ENCODE assay signal across 19 cellular contexts in the genomic region with DNA sequence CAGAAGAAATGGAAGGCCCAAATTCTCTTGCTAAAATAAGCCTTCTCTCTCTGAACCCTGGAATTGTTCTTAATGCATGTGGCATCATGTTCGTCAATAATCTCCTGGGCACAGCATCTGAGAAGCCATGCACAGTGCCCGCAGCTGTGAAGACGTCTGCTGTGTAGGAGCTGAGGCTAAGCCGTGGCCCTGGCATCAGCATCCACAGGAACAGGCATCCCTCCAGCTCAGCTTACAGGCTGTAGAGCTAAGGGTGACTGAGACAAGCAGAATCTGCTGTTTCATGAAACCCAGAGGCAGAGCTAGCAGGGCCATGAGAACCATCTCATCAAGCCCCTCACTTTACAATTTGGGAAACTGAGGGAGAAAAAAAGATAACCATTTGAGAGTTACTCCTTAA.
DNase-seq lines count a peak whose midpoint lies in the region; ATAC-seq and TF ChIP-seq lines count a peak whose summit lies in the region.
"Had no signal": no experiment of that assay in that cellular context is flagged by ENCODE, and none has a peak within 500 bp of the region (broad histone marks: within the 10 kb centered on the region; RNA-seq: fewer than 3 reads in every experiment).

No MANE protein-coding gene starts in this region.

- no peak for TF ChIP-seq POLR2A in gastrocnemius medialis (IDR thresholded peaks at IDR 0.05)

- DNase-seq in Ammon's horn (ENCODE audit: low spot score) (peak; percentile 46), NCI-H1105 treated with DMSO at 0.1 percent for 48 hours (lab: John Stamatoyannopoulos, UW) (peak; percentile 49), gastrocnemius medialis (peak; percentile 29 to 50), NCI-H526 treated with DMSO at 0.1 percent for 48 hours (lab: John Stamatoyannopoulos, UW) (no peak), OCI-M1 (lab: John Stamatoyannopoulos, UW) (no peak)
- no peak for DNase-seq in activated CD4-positive, alpha-beta T cell treated with anti-CD3 and anti-CD28 coated beads for 36 hours
- DNase-seq: BE2C; C1 segment of cervical spinal cord; CD4-positive, CD25-positive, alpha-beta regulatory T cell; CD8-positive, alpha-beta memory T cell; COR-L47; DMS 273 treated with DMSO at 0.1 percent for 48 hours; DMS53; DND-41; EL; GM23248 had no signal

- intact Hi-C loops in gastrocnemius medialis (cut with DNase I; ENCODE audit: low total_unique reads) = loop anchor here (10.0 kb wide), 1 partner anchor 55 kb away; no protein-coding TSS in a partner anchor
- intact Hi-C loops in activated CD4-positive, alpha-beta T cell treated with anti-CD3 and anti-CD28 coated beads for 36 hours (cut with DNase I, micrococcal nuclease) = no loop called here

- H3K36me3 Mint-ChIP-seq in activated CD4-positive, alpha-beta T cell treated with anti-CD3 and anti-CD28 coated beads for 36 hours (ENCODE audit: low read depth) = no peaks in the 10 kb centered on the region
- H3K36me3 Mint-ChIP-seq: CD4-positive, CD25-positive, alpha-beta regulatory T cell; CD8-positive, alpha-beta memory T cell had no signal

- in situ Hi-C loops in gastrocnemius medialis (cut with MboI; ENCODE audit: low sequenced_read_pairs in 4 of 4) = no loop called here

- H3K9me3 Mint-ChIP-seq in activated CD4-positive, alpha-beta T cell treated with anti-CD3 and anti-CD28 coated beads for 36 hours (ENCODE audit: low read depth) = no peaks in the 10 kb centered on the region

- peaks cover 61 to 65% of the 10 kb centered on the region in 2 donors for H3K4me1 ChIP-seq in gastrocnemius medialis
- H3K4me1 ChIP-seq: BE2C, HAP-1 had no signal

- no peaks in the 10 kb centered on the region for H3K36me3 ChIP-seq in gastrocnemius medialis
- H3K36me3 ChIP-seq: BE2C, HAP-1 had no signal

- H3K27ac ChIP-seq in gastrocnemius medialis = peak overlapping the region in 3 of 4 donors; percentile 15 to 68 (median 35)
- H3K27ac ChIP-seq: GM23248 had no signal

- H3K27me3 Mint-ChIP-seq in activated CD4-positive, alpha-beta T cell treated with anti-CD3 and anti-CD28 coated beads for 36 hours = peaks cover 4% of the 10 kb centered on the region

- H3K4me3 Mint-ChIP-seq in activated CD4-positive, alpha-beta T cell treated with anti-CD3 and anti-CD28 coated beads for 36 hours = no peak overlapping the region
- H3K4me3 Mint-ChIP-seq: CD4-positive, CD25-positive, alpha-beta regulatory T cell; CD8-positive, alpha-beta memory T cell had no signal

- CTCF ChIA-PET in activated CD4-positive, alpha-beta T cell treated with anti-CD3 and anti-CD28 coated beads for 36 hours (lab: Charles Lee) = interaction anchor here (0.9 kb wide), 1 partner anchor 101 kb away, joined by 3 read pairs; no protein-coding TSS in a partner anchor

- no peak overlapping the region for H3K4me3 ChIP-seq in gastrocnemius medialis
- H3K4me3 ChIP-seq: GM23248, HAP-1 had no signal

- no peak overlapping the region for H3K27ac Mint-ChIP-seq in activated CD4-positive, alpha-beta T cell treated with anti-CD3 and anti-CD28 coated beads for 36 hours
- H3K27ac Mint-ChIP-seq: CD8-positive, alpha-beta memory T cell had no signal

- TF ChIP-seq CTCF in gastrocnemius medialis (IDR thresholded peaks at IDR 0.05 in 4 of 5, conservative IDR thresholded peaks at IDR 0.05 in 1 of 5) = no peak

- POLR2A ChIA-PET in activated CD4-positive, alpha-beta T cell treated with anti-CD3 and anti-CD28 coated beads for 36 hours (lab: Charles Lee) = no interaction called here

- ATAC-seq in esophagus mucosa (peak; percentile 35), gastrocnemius medialis (peak; percentile 56 to 71)
- no peak for ATAC-seq in activated CD4-positive, alpha-beta T cell treated with anti-CD3 and anti-CD28 coated beads for 36 hours
- ATAC-seq: HepG2 had no signal

- H3K4me1 Mint-ChIP-seq in activated CD4-positive, alpha-beta T cell treated with anti-CD3 and anti-CD28 coated beads for 36 hours = no peaks in the 10 kb centered on the region
- H3K4me1 Mint-ChIP-seq: CD4-positive, CD25-positive, alpha-beta regulatory T cell; CD8-positive, alpha-beta memory T cell had no signal

- H3K27me3 ChIP-seq in gastrocnemius medialis = no peaks in the 10 kb centered on the region
- H3K27me3 ChIP-seq: BE2C had no signal

- H3K9me3 ChIP-seq in gastrocnemius medialis = no peaks in the 10 kb centered on the region
- H3K9me3 ChIP-seq: BE2C, HAP-1 had no signal

Comparison
In these comparisons a context has a peak if more than half of its experiments do, and no peak if none do; other contexts are left out.
1. DNase-seq: peak in Ammon's horn (single experiment), NCI-H1105 treated with DMSO at 0.1 percent for 48 hours (single experiment) and gastrocnemius medialis (2 of 2); none in NCI-H526 treated with DMSO at 0.1 percent for 48 hours (single experiment), OCI-M1 (single experiment) and activated CD4-positive, alpha-beta T cell treated with anti-CD3 and anti-CD28 coated beads for 36 hours (single experiment).